1 cellular context compared by ENCODE assay signal in the genomic region with DNA sequence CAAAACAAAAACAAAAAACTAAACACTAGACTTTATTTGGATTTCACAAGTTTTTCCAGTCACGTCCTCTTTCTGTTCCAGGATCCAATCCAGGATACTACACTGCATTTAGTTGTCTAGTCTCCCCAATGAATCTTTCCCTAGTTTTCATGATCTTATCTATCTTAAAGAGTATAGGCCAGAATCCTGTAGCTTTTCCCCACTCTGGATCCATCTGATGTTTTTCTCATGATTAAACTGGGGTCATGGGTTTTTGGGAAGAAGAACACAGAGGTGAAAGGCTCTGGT.
TF ChIP-seq lines count a peak whose summit lies in the region.

No MANE protein-coding gene starts in this region.

TF ChIP-seq in SK-N-SH, 30 proteins besides CTCF, POLR2A, EP300 and RAD21 (continued from another document):
- TF ChIP-seq, protein P1, sequence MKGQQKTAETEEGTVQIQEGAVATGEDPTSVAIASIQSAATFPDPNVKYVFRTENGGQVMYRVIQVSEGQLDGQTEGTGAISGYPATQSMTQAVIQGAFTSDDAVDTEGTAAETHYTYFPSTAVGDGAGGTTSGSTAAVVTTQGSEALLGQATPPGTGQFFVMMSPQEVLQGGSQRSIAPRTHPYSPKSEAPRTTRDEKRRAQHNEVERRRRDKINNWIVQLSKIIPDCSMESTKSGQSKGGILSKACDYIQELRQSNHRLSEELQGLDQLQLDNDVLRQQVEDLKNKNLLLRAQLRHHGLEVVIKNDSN (IDR thresholded peaks at IDR 0.05; ENCODE audit: borderline replicate concordance, low read depth) = no peak
- TF ChIP-seq, protein P2, sequence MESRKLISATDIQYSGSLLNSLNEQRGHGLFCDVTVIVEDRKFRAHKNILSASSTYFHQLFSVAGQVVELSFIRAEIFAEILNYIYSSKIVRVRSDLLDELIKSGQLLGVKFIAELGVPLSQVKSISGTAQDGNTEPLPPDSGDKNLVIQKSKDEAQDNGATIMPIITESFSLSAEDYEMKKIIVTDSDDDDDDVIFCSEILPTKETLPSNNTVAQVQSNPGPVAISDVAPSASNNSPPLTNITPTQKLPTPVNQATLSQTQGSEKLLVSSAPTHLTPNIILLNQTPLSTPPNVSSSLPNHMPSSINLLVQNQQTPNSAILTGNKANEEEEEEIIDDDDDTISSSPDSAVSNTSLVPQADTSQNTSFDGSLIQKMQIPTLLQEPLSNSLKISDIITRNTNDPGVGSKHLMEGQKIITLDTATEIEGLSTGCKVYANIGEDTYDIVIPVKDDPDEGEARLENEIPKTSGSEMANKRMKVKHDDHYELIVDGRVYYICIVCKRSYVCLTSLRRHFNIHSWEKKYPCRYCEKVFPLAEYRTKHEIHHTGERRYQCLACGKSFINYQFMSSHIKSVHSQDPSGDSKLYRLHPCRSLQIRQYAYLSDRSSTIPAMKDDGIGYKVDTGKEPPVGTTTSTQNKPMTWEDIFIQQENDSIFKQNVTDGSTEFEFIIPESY (IDR thresholded peaks at IDR 0.05; ENCODE audit: borderline replicate concordance, low read depth) = no peak
- TF ChIP-seq FOXJ3 (CRISPR knock-in tag; IDR thresholded peaks at IDR 0.05) = no peak
- TF ChIP-seq RXRA (IDR thresholded peaks at IDR 0.05; ENCODE audit: borderline replicate concordance, low read depth) = no peak
- TF ChIP-seq SMC3 (IDR thresholded peaks at IDR 0.05; ENCODE audit: low read depth, low read length) = no peak
- TF ChIP-seq, protein P3, sequence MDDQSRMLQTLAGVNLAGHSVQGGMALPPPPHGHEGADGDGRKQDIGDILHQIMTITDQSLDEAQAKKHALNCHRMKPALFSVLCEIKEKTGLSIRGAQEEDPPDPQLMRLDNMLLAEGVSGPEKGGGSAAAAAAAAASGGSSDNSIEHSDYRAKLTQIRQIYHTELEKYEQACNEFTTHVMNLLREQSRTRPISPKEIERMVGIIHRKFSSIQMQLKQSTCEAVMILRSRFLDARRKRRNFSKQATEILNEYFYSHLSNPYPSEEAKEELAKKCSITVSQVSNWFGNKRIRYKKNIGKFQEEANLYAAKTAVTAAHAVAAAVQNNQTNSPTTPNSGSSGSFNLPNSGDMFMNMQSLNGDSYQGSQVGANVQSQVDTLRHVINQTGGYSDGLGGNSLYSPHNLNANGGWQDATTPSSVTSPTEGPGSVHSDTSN (IDR thresholded peaks at IDR 0.05) = no peak
- TF ChIP-seq TEAD4 (IDR thresholded peaks at IDR 0.05; ENCODE audit: borderline replicate concordance, insufficient read depth) = no peak
- no peak for TF ChIP-seq TCF12 (IDR thresholded peaks at IDR 0.05)
- TF ChIP-seq NRF1 (IDR thresholded peaks at IDR 0.05; ENCODE audit: low read depth, low read length) = no peak
- TF ChIP-seq, protein P4, sequence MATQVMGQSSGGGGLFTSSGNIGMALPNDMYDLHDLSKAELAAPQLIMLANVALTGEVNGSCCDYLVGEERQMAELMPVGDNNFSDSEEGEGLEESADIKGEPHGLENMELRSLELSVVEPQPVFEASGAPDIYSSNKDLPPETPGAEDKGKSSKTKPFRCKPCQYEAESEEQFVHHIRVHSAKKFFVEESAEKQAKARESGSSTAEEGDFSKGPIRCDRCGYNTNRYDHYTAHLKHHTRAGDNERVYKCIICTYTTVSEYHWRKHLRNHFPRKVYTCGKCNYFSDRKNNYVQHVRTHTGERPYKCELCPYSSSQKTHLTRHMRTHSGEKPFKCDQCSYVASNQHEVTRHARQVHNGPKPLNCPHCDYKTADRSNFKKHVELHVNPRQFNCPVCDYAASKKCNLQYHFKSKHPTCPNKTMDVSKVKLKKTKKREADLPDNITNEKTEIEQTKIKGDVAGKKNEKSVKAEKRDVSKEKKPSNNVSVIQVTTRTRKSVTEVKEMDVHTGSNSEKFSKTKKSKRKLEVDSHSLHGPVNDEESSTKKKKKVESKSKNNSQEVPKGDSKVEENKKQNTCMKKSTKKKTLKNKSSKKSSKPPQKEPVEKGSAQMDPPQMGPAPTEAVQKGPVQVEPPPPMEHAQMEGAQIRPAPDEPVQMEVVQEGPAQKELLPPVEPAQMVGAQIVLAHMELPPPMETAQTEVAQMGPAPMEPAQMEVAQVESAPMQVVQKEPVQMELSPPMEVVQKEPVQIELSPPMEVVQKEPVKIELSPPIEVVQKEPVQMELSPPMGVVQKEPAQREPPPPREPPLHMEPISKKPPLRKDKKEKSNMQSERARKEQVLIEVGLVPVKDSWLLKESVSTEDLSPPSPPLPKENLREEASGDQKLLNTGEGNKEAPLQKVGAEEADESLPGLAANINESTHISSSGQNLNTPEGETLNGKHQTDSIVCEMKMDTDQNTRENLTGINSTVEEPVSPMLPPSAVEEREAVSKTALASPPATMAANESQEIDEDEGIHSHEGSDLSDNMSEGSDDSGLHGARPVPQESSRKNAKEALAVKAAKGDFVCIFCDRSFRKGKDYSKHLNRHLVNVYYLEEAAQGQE (IDR thresholded peaks at IDR 0.05; ENCODE audit: low read depth, low read length) = no peak
- TF ChIP-seq JUND (IDR thresholded peaks at IDR 0.05) = no peak
- TF ChIP-seq, protein P5, sequence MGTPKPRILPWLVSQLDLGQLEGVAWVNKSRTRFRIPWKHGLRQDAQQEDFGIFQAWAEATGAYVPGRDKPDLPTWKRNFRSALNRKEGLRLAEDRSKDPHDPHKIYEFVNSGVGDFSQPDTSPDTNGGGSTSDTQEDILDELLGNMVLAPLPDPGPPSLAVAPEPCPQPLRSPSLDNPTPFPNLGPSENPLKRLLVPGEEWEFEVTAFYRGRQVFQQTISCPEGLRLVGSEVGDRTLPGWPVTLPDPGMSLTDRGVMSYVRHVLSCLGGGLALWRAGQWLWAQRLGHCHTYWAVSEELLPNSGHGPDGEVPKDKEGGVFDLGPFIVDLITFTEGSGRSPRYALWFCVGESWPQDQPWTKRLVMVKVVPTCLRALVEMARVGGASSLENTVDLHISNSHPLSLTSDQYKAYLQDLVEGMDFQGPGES (IDR thresholded peaks at IDR 0.05; ENCODE audit: low read depth, low read length) = no peak
- no peak for TF ChIP-seq NFIC (IDR thresholded peaks at IDR 0.05; ENCODE audit: borderline replicate concordance)
- no peak for TF ChIP-seq EZH2phosphoT487 (IDR thresholded peaks at IDR 0.05; ENCODE audit: borderline replicate concordance, low read depth)
- no peak for TF ChIP-seq ELF1 (IDR thresholded peaks at IDR 0.05)
- TF ChIP-seq RFX5 (IDR thresholded peaks at IDR 0.05; ENCODE audit: low read length) = no peak
- no peak for TF ChIP-seq TAF1 (IDR thresholded peaks at IDR 0.05; ENCODE audit: borderline replicate concordance, low read depth, low read length)
- no peak for TF ChIP-seq MEF2A (IDR thresholded peaks at IDR 0.05; ENCODE audit: borderline replicate concordance, low read depth)
